25 cellular contexts compared by ENCODE assay signal in genomic region chrX:30248854-30249253, GRCh38. TPM values are rescaled to one million over a fixed set of nuclear protein-coding genes. Genes with fewer than 3 reads are reported as not detected.
A peak's percentile ranks its signal among the peaks of the same experiment; 100 is the strongest.
DNase-seq lines count a peak whose midpoint lies in the region; ATAC-seq and TF ChIP-seq lines count a peak whose summit lies in the region.
"Had no signal": no experiment of that assay in that cellular context is flagged by ENCODE, and none has a peak within 500 bp of the region (broad histone marks: within the 10 kb centered on the region; RNA-seq: fewer than 3 reads in every experiment).

No MANE protein-coding gene starts in this region.

- TF ChIP-seq CTCF in chondrocyte (IDR thresholded peaks at IDR 0.05) (no peak), suprapubic skin (IDR thresholded peaks at IDR 0.05) (no peak)

- H3K36me3 ChIP-seq in suprapubic skin = no peaks in the 10 kb centered on the region
- H3K36me3 ChIP-seq: brain microvascular endothelial cell, MG63, stomach had no signal

- no peak overlapping the region for H3K27ac ChIP-seq in suprapubic skin
- H3K27ac ChIP-seq: brain microvascular endothelial cell, dorsolateral prefrontal cortex, stomach had no signal

- intact Hi-C loops in sciatic nerve (cut with DNase I) = no loop called here

- H3K27ac Mint-ChIP-seq in chondrocyte (ENCODE audit: unreplicated experiment) = no peak overlapping the region
- H3K27ac Mint-ChIP-seq: activated CD4-positive, alpha-beta T cell treated with anti-CD3 and anti-CD28 coated beads, Interleukin-2, amount 10 ng/mL, durations not matched to agents 24 days and 14 days; activated naive CD8-positive, alpha-beta T cell treated with anti-CD3 and anti-CD28 coated beads for 36 hours; nephron had no signal

- H3K27me3 ChIP-seq in suprapubic skin = no peaks in the 10 kb centered on the region
- H3K27me3 ChIP-seq: brain microvascular endothelial cell, MG63, stomach had no signal

- no peaks in the 10 kb centered on the region for H3K36me3 Mint-ChIP-seq in chondrocyte (ENCODE audit: low read depth)
- H3K36me3 Mint-ChIP-seq: activated naive CD8-positive, alpha-beta T cell treated with anti-CD3 and anti-CD28 coated beads for 36 hours had no signal

- TF ChIP-seq EP300 in suprapubic skin (IDR thresholded peaks at IDR 0.05) = no peak

- no peak overlapping the region for H3K4me3 Mint-ChIP-seq in chondrocyte (ENCODE audit: unreplicated experiment)
- H3K4me3 Mint-ChIP-seq: activated CD4-positive, alpha-beta T cell treated with anti-CD3 and anti-CD28 coated beads, Interleukin-2, amount 10 ng/mL, durations not matched to agents 24 days and 14 days; activated naive CD8-positive, alpha-beta T cell treated with anti-CD3 and anti-CD28 coated beads for 36 hours; nephron had no signal

- H3K27me3 Mint-ChIP-seq in chondrocyte (ENCODE audit: low read depth) = peaks cover 10% of the 10 kb centered on the region
- H3K27me3 Mint-ChIP-seq: activated CD4-positive, alpha-beta T cell treated with anti-CD3 and anti-CD28 coated beads, Interleukin-2, amount 10 ng/mL, durations not matched to agents 24 days and 14 days; activated naive CD8-positive, alpha-beta T cell treated with anti-CD3 and anti-CD28 coated beads for 36 hours had no signal

- no peaks in the 10 kb centered on the region for H3K9me3 Mint-ChIP-seq in chondrocyte (ENCODE audit: low read depth)
- H3K9me3 Mint-ChIP-seq: activated CD4-positive, alpha-beta T cell treated with anti-CD3 and anti-CD28 coated beads, Interleukin-2, amount 10 ng/mL, durations not matched to agents 24 days and 14 days; activated naive CD8-positive, alpha-beta T cell treated with anti-CD3 and anti-CD28 coated beads for 36 hours had no signal

- no peaks in the 10 kb centered on the region for H3K4me1 ChIP-seq in suprapubic skin
- H3K4me1 ChIP-seq: stomach had no signal

- H3K4me3 ChIP-seq in suprapubic skin = no peak overlapping the region
- H3K4me3 ChIP-seq: dorsolateral prefrontal cortex, MG63, stomach had no signal

- WGBS in suprapubic skin = 65% methylated on average over 4 of the region's 4 CpGs

- ATAC-seq in GM18858 (IDR thresholded peaks at IDR 0.05; ENCODE audit: unreplicated experiment) = peak; percentile 52
- ATAC-seq in GM21447 (IDR thresholded peaks at IDR 0.05; ENCODE audit: unreplicated experiment) = peak; percentile 65
- peak; percentile 67 for ATAC-seq in HG02938 (IDR thresholded peaks at IDR 0.05; ENCODE audit: unreplicated experiment)
- ATAC-seq in HG03571 (IDR thresholded peaks at IDR 0.05; ENCODE audit: unreplicated experiment) = peak; percentile 62
- no peak for ATAC-seq in sciatic nerve
- ATAC-seq: esophagus mucosa had no signal

- TF ChIP-seq POLR2A in suprapubic skin (IDR thresholded peaks at IDR 0.05) = no peak

- DNase-seq in chondrocyte (ENCODE audit: low spot score) (no peak), suprapubic skin (ENCODE audit: low spot score in 2 of 2) (no peak), sciatic nerve (ENCODE audit: low spot score) (no peak), GF-D8 (lab: John Stamatoyannopoulos, UW) (no peak)
- DNase-seq: activated CD4-positive, alpha-beta T cell treated with anti-CD3 and anti-CD28 coated beads, Interleukin-2, amount 10 ng/mL, durations not matched to agents 24 days and 14 days; activated naive CD8-positive, alpha-beta T cell treated with anti-CD3 and anti-CD28 coated beads for 36 hours; activated T-cell treated with anti-CD3 and anti-CD28 coated beads, Interleukin-2, amount 50 U/mL, for 1 hour; AML-193; brain microvascular endothelial cell; dorsolateral prefrontal cortex; glutamatergic neuron; GOT3; mammary epithelial cell; MG63; NCI-H2029; NCI-H524 treated with DMSO at 0.1 percent for 48 hours; SK-N-SH; stimulated activated CD4-positive, alpha-beta T cell treated with anti-CD3 and anti-CD28 coated beads, Interleukin-12 subunit alpha, Interleukin-12 subunit beta, amount 100 ng/mL, for 4 hours; stomach had no signal

- no peaks in the 10 kb centered on the region for H3K4me1 Mint-ChIP-seq in chondrocyte (ENCODE audit: low read depth)
- H3K4me1 Mint-ChIP-seq: activated CD4-positive, alpha-beta T cell treated with anti-CD3 and anti-CD28 coated beads, Interleukin-2, amount 10 ng/mL, durations not matched to agents 24 days and 14 days; activated naive CD8-positive, alpha-beta T cell treated with anti-CD3 and anti-CD28 coated beads for 36 hours; nephron had no signal

- no peaks in the 10 kb centered on the region for H3K9me3 ChIP-seq in suprapubic skin
- H3K9me3 ChIP-seq: MG63, SK-N-SH, stomach had no signal

RNA-seq across cellular contexts. Expression of gene MAGEB1, which starts 1.9 kb away (rescaled TPM):
- total RNA-seq in chondrocyte (not detected in 3 replicates), suprapubic skin (not detected), sciatic nerve (not detected)
- total RNA-seq: activated CD4-positive, alpha-beta T cell treated with anti-CD3 and anti-CD28 coated beads, Interleukin-2, amount 10 ng/mL, durations not matched to agents 24 days and 14 days; activated naive CD8-positive, alpha-beta T cell treated with anti-CD3 and anti-CD28 coated beads for 36 hours; dorsolateral prefrontal cortex; esophagus mucosa; mammary epithelial cell; stomach had no signal

RNA-seq across cellular contexts. Expression of gene MAGEB4, which starts 7.1 kb away (rescaled TPM):
- total RNA-seq in chondrocyte = not detected in 3 replicates
- not detected for total RNA-seq in suprapubic skin
- total RNA-seq in sciatic nerve = not detected
- total RNA-seq: activated CD4-positive, alpha-beta T cell treated with anti-CD3 and anti-CD28 coated beads, Interleukin-2, amount 10 ng/mL, durations not matched to agents 24 days and 14 days; activated naive CD8-positive, alpha-beta T cell treated with anti-CD3 and anti-CD28 coated beads for 36 hours; esophagus mucosa; stomach had no signal

RNA-seq across cellular contexts. Expression of gene MAGEB3, which starts 18.4 kb away (rescaled TPM):
- not detected in 3 replicates for total RNA-seq in chondrocyte
- total RNA-seq in suprapubic skin = not detected
- total RNA-seq in sciatic nerve = not detected
- total RNA-seq: activated CD4-positive, alpha-beta T cell treated with anti-CD3 and anti-CD28 coated beads, Interleukin-2, amount 10 ng/mL, durations not matched to agents 24 days and 14 days; activated naive CD8-positive, alpha-beta T cell treated with anti-CD3 and anti-CD28 coated beads for 36 hours; dorsolateral prefrontal cortex; esophagus mucosa; mammary epithelial cell; stomach had no signal

RNA-seq across cellular contexts. Expression of gene MAGEB2, which starts 33.5 kb away (rescaled TPM):
- total RNA-seq in chondrocyte = not detected in 3 replicates
- not detected for total RNA-seq in suprapubic skin
- total RNA-seq in sciatic nerve = not detected
- total RNA-seq: activated CD4-positive, alpha-beta T cell treated with anti-CD3 and anti-CD28 coated beads, Interleukin-2, amount 10 ng/mL, durations not matched to agents 24 days and 14 days; activated naive CD8-positive, alpha-beta T cell treated with anti-CD3 and anti-CD28 coated beads for 36 hours; dorsolateral prefrontal cortex; esophagus mucosa; mammary epithelial cell; stomach had no signal
